32 cellular contexts compared by ENCODE assay signal in the genomic region with DNA sequence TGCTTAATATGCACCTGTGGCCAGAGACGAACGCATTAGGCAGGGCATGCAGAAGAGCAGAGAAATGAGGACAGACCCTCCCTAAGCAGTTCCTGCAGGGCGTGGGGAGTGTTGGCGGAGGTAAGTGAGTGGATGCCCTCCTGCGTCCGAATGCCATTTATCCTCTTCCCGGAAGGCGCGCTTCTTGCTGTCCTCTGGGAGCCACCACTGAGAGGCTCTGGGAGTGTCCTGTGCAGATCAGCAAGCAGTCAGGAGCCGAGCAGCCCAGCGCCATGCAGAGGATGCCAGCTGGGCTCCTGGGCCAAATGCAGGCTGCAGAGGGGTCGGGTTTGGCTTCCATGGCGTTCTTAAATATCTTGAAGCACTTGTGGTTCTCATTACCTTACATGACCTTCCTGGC. TPM values are rescaled to one million over a fixed set of nuclear protein-coding genes. Genes with fewer than 3 reads are reported as not detected.
"Had no signal": no experiment of that assay in that cellular context is flagged by ENCODE, and none has a peak within 500 bp of the region (broad histone marks: within the 10 kb centered on the region; RNA-seq: fewer than 3 reads in every experiment).

No MANE protein-coding gene starts in this region.

- H3K9me3 ChIP-seq: ascending aorta, breast epithelium, colonic mucosa had no signal

- H3K27ac ChIP-seq: ascending aorta, breast epithelium, cardiac muscle cell, colonic mucosa, WERI-Rb-1 had no signal

- H3K4me3 ChIP-seq: ascending aorta, breast epithelium, cardiac muscle cell, colonic mucosa had no signal

- H3K27me3 ChIP-seq: ascending aorta, breast epithelium, cardiac muscle cell, colonic mucosa had no signal

- H3K36me3 ChIP-seq: ascending aorta, breast epithelium, cardiac muscle cell, colonic mucosa, WERI-Rb-1 had no signal

- H3K36me3 Mint-ChIP-seq: brain had no signal

- H3K9me3 Mint-ChIP-seq: activated CD4-positive, alpha-beta memory T cell treated with anti-CD3 and anti-CD28 coated beads, Interleukin-2, amount 10 ng/mL, durations not matched to agents 7 days and 5 days; activated CD4-positive, alpha-beta T cell treated with anti-CD3 and anti-CD28 coated beads, Interleukin-2, amount 10 ng/mL, durations not matched to agents 7 days and 5 days; activated naive CD4-positive, alpha-beta T cell treated with anti-CD3 and anti-CD28 coated beads, Interleukin-2, amount 10 ng/mL, durations not matched to agents 7 days and 5 days; activated naive CD4-positive, alpha-beta T cell treated with anti-CD3 and anti-CD28 coated beads, Interleukin-2, amount 50 U/mL, for 72 hours; activated T-cell treated with anti-CD3 and anti-CD28 coated beads, Interleukin-2, amount 50 U/mL, for 24 hours; activated T-cell treated with anti-CD3 and anti-CD28 coated beads, Interleukin-2, amount 50 U/mL, for 72 hours; brain; endodermal cell; T-helper 1 cell treated with Interleukin-12 subunit alpha and Interleukin-12 subunit beta and Interleukin-4 antibody, amounts not matched to agents 30 μg/mL and 1 μg/mL, for 36 hours had no signal

- FAIRE-seq: frontal cortex had no signal

- H3K4me3 Mint-ChIP-seq: activated CD4-positive, alpha-beta memory T cell treated with anti-CD3 and anti-CD28 coated beads, Interleukin-2, amount 10 ng/mL, durations not matched to agents 7 days and 5 days; activated CD4-positive, alpha-beta T cell treated with anti-CD3 and anti-CD28 coated beads for 36 hours; activated CD4-positive, alpha-beta T cell treated with anti-CD3 and anti-CD28 coated beads, Interleukin-2, amount 10 ng/mL, durations not matched to agents 7 days and 5 days; activated naive CD4-positive, alpha-beta T cell treated with anti-CD3 and anti-CD28 coated beads, Interleukin-2, amount 10 ng/mL, durations not matched to agents 7 days and 5 days; activated naive CD8-positive, alpha-beta T cell treated with anti-CD3 and anti-CD28 coated beads, Interleukin-2, amount 10 ng/mL, durations not matched to agents 7 days and 5 days; activated T-cell treated with anti-CD3 and anti-CD28 coated beads, Interleukin-2, amount 50 U/mL, for 24 hours; activated T-cell treated with anti-CD3 and anti-CD28 coated beads, Interleukin-2, amount 50 U/mL, for 72 hours; brain; endodermal cell; T-helper 1 cell treated with Interleukin-12 subunit alpha and Interleukin-12 subunit beta and Interleukin-4 antibody, amounts not matched to agents 30 μg/mL and 1 μg/mL, for 36 hours had no signal

- H3K4me1 ChIP-seq: ascending aorta, breast epithelium, colonic mucosa had no signal

- DNase-seq: activated CD4-positive, alpha-beta memory T cell treated with anti-CD3 and anti-CD28 coated beads, Interleukin-2, amount 10 ng/mL, durations not matched to agents 7 days and 5 days; activated CD4-positive, alpha-beta T cell treated with anti-CD3 and anti-CD28 coated beads for 36 hours; activated CD4-positive, alpha-beta T cell treated with anti-CD3 and anti-CD28 coated beads, Interleukin-2, amount 10 ng/mL, durations not matched to agents 7 days and 5 days; activated CD4-positive, alpha-beta T cell treated with anti-CD3 and anti-CD28 coated beads, Interleukin-2, amount 50 U/mL, for 4 hours; activated CD4-positive, CD25-positive, alpha-beta regulatory T cell; activated CD4-positive, CD25-positive, alpha-beta regulatory T cell treated with anti-CD3 and anti-CD28 coated beads, Interleukin-2, amount 50 U/mL, for 72 hours; activated CD8-positive, alpha-beta memory T cell treated with anti-CD3 and anti-CD28 coated beads, Interleukin-2, amount 50 U/mL, for 48 hours; activated gamma-delta T cell; activated naive CD4-positive, alpha-beta T cell; activated naive CD4-positive, alpha-beta T cell treated with anti-CD3 and anti-CD28 coated beads, Interleukin-2, amount 10 ng/mL, durations not matched to agents 7 days and 5 days; activated naive CD8-positive, alpha-beta T cell treated with anti-CD3 and anti-CD28 coated beads, Interleukin-2, amount 10 ng/mL, durations not matched to agents 7 days and 5 days; activated T-cell treated with anti-CD3 and anti-CD28 coated beads for 4 hours; activated T-cell treated with anti-CD3 and anti-CD28 coated beads, Interleukin-2, amount 50 U/mL, for 24 hours; activated T-cell treated with anti-CD3 and anti-CD28 coated beads, Interleukin-2, amount 50 U/mL, for 72 hours; central memory CD4-positive, alpha-beta T cell; cerebellar nuclear complex; colonic mucosa; effector CD8-positive, alpha-beta T cell; endodermal cell; foreskin fibroblast; head of caudate nucleus; T-helper 9 cell; WERI-Rb-1 had no signal

- H3K27ac Mint-ChIP-seq: activated CD4-positive, alpha-beta memory T cell treated with anti-CD3 and anti-CD28 coated beads, Interleukin-2, amount 10 ng/mL, durations not matched to agents 7 days and 5 days; activated CD4-positive, alpha-beta T cell treated with anti-CD3 and anti-CD28 coated beads for 36 hours; activated CD4-positive, alpha-beta T cell treated with anti-CD3 and anti-CD28 coated beads, Interleukin-2, amount 10 ng/mL, durations not matched to agents 7 days and 5 days; activated naive CD4-positive, alpha-beta T cell treated with anti-CD3 and anti-CD28 coated beads, Interleukin-2, amount 10 ng/mL, durations not matched to agents 7 days and 5 days; activated naive CD4-positive, alpha-beta T cell treated with anti-CD3 and anti-CD28 coated beads, Interleukin-2, amount 50 U/mL, for 72 hours; activated naive CD8-positive, alpha-beta T cell treated with anti-CD3 and anti-CD28 coated beads, Interleukin-2, amount 10 ng/mL, durations not matched to agents 7 days and 5 days; activated T-cell treated with anti-CD3 and anti-CD28 coated beads, Interleukin-2, amount 50 U/mL, for 24 hours; activated T-cell treated with anti-CD3 and anti-CD28 coated beads, Interleukin-2, amount 50 U/mL, for 72 hours; brain; endodermal cell; T-helper 1 cell treated with Interleukin-12 subunit alpha and Interleukin-12 subunit beta and Interleukin-4 antibody, amounts not matched to agents 30 μg/mL and 1 μg/mL, for 36 hours had no signal

- ATAC-seq: activated CD4-positive, alpha-beta T cell treated with anti-CD3 and anti-CD28 coated beads for 36 hours; activated naive CD4-positive, alpha-beta T cell treated with anti-CD3 and anti-CD28 coated beads, Interleukin-2, amount 50 U/mL, for 72 hours; activated T-cell treated with anti-CD3 and anti-CD28 coated beads, Interleukin-2, amount 50 U/mL, for 72 hours; esophagus mucosa had no signal

- H3K27me3 Mint-ChIP-seq: activated CD4-positive, alpha-beta memory T cell treated with anti-CD3 and anti-CD28 coated beads, Interleukin-2, amount 10 ng/mL, durations not matched to agents 7 days and 5 days; activated CD4-positive, alpha-beta T cell treated with anti-CD3 and anti-CD28 coated beads for 36 hours; activated CD4-positive, alpha-beta T cell treated with anti-CD3 and anti-CD28 coated beads, Interleukin-2, amount 10 ng/mL, durations not matched to agents 7 days and 5 days; activated naive CD4-positive, alpha-beta T cell treated with anti-CD3 and anti-CD28 coated beads, Interleukin-2, amount 10 ng/mL, durations not matched to agents 7 days and 5 days; activated naive CD8-positive, alpha-beta T cell treated with anti-CD3 and anti-CD28 coated beads, Interleukin-2, amount 10 ng/mL, durations not matched to agents 7 days and 5 days; activated T-cell treated with anti-CD3 and anti-CD28 coated beads, Interleukin-2, amount 50 U/mL, for 24 hours; brain had no signal

RNA-seq across cellular contexts. Expression of gene SLIT1, which starts 29.9 kb away (rescaled TPM):
- total RNA-seq: ascending aorta, dermis microvascular lymphatic vessel endothelial cell had no signal
